ENCODE assay signal across 17 cellular contexts in the genomic region with DNA sequence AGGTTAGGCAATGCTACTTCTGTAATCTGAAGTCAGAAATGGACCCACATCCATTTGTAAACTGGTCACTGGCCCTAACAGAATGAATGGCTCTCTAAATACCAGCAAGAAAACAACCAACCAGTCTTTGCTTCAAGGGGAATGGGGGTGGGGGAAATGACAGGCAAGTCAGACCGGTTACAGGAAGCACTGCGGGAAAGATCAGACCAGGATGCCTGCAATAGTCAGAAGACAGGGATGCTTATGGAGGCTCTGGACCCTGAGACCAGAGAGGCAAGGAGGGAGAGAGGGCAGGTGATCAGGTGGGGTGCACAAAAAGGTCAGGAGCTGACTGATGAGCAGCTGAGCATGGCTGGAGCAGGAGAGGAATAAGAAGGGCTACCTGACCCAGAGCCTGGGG. TPM values are rescaled to one million over a fixed set of nuclear protein-coding genes. Genes with fewer than 3 reads are reported as not detected.
A peak's percentile ranks its signal among the peaks of the same experiment; 100 is the strongest.
DNase-seq lines count a peak whose midpoint lies in the region; ATAC-seq and TF ChIP-seq lines count a peak whose summit lies in the region.
"Had no signal": no experiment of that assay in that cellular context is flagged by ENCODE, and none has a peak within 500 bp of the region (broad histone marks: within the 10 kb centered on the region; RNA-seq: fewer than 3 reads in every experiment).

No MANE protein-coding gene starts in this region.

- no peaks in the 10 kb centered on the region for H3K9me3 Mint-ChIP-seq in activated CD4-positive, alpha-beta T cell treated with anti-CD3 and anti-CD28 coated beads, Interleukin-2, amount 10 ng/mL, durations not matched to agents 24 days and 14 days
- no peaks in the 10 kb centered on the region for H3K9me3 Mint-ChIP-seq in central memory CD8-positive, alpha-beta T cell

- peak overlapping the region; percentile 72 for H3K27ac Mint-ChIP-seq in activated CD4-positive, alpha-beta T cell treated with anti-CD3 and anti-CD28 coated beads, Interleukin-2, amount 10 ng/mL, durations not matched to agents 24 days and 14 days
- peak overlapping the region; percentile 26 for H3K27ac Mint-ChIP-seq in central memory CD8-positive, alpha-beta T cell (ENCODE audit: low read depth)

- H3K36me3 Mint-ChIP-seq in activated CD4-positive, alpha-beta T cell treated with anti-CD3 and anti-CD28 coated beads, Interleukin-2, amount 10 ng/mL, durations not matched to agents 24 days and 14 days (ENCODE audit: low read depth) = no peaks in the 10 kb centered on the region
- H3K36me3 Mint-ChIP-seq in central memory CD8-positive, alpha-beta T cell (ENCODE audit: insufficient read depth) = peaks cover 15% of the 10 kb centered on the region

- H3K4me3 ChIP-seq in LNCaP clone FGC (ENCODE audit: low read depth, low read length) = 0 out of 2 replicates have a peak overlapping the region, but pooled peaks have one; percentile 8
- no peak overlapping the region for H3K4me3 ChIP-seq in neutrophil (ENCODE audit: low read depth in 1 of 2, low read length in 1 of 2)
- H3K4me3 ChIP-seq: A549, coronary artery, tibial nerve had no signal

- H3K27me3 ChIP-seq in neutrophil = no peaks in the 10 kb centered on the region
- H3K27me3 ChIP-seq: tibial nerve had no signal

- H3K4me1 ChIP-seq in neutrophil (ENCODE audit: control insufficient read depth in 1 of 2, insufficient read depth in 1 of 2, low read depth in 1 of 2, low read length in 1 of 2) = peaks cover 67 to 80% of the 10 kb centered on the region in 2 experiments

- intact Hi-C loops in activated CD4-positive, alpha-beta T cell treated with anti-CD3 and anti-CD28 coated beads, Interleukin-2, amount 10 ng/mL, durations not matched to agents 24 days and 14 days (cut with micrococcal nuclease) = no loop called here

- H3K9me3 ChIP-seq in neutrophil = no peaks in the 10 kb centered on the region
- H3K9me3 ChIP-seq: A549, tibial nerve had no signal

- no peaks in the 10 kb centered on the region for H3K36me3 ChIP-seq in neutrophil
- H3K36me3 ChIP-seq: tibial nerve had no signal

- TF ChIP-seq CTCF in LNCaP clone FGC (IDR thresholded peaks at IDR 0.05; ENCODE audit: control insufficient read depth, extremely low read depth, insufficient read depth) (no peak), neutrophil (IDR thresholded peaks at IDR 0.05) (no peak)

- H3K27me3 Mint-ChIP-seq in activated CD4-positive, alpha-beta T cell treated with anti-CD3 and anti-CD28 coated beads, Interleukin-2, amount 10 ng/mL, durations not matched to agents 24 days and 14 days = no peaks in the 10 kb centered on the region
- H3K27me3 Mint-ChIP-seq in central memory CD8-positive, alpha-beta T cell = no peaks in the 10 kb centered on the region

- DNase-seq in activated CD4-positive, alpha-beta T cell treated with anti-CD3 and anti-CD28 coated beads, Interleukin-2, amount 10 ng/mL, durations not matched to agents 24 days and 14 days = no peak
- no peak for DNase-seq in activated CD4-positive, alpha-beta T cell treated with anti-CD3 and anti-CD28 coated beads, Interleukin-2, amount 50 U/mL, for 4 hours
- DNase-seq in LNCaP clone FGC (ENCODE audit: low read depth) (no peak), NCI-H1092 treated with DMSO at 0.1 percent for 48 hours (lab: John Stamatoyannopoulos, UW) (no peak), RPMI8226 (no peak)
- no peak for DNase-seq in central memory CD8-positive, alpha-beta T cell (ENCODE audit: low spot score in 2 of 2)
- no peak for DNase-seq in effector CD4-positive, alpha-beta T cell
- DNase-seq: activated CD4-positive, alpha-beta T cell treated with anti-CD3 and anti-CD28 coated beads, Interleukin-2, amount 50 U/mL, for 1 hour; amniotic stem cell; mesenchymal stem cell; NCI-H1105 treated with DMSO at 0.1 percent for 48 hours; NCI-H345 had no signal

- no peak for ATAC-seq in central memory CD8-positive, alpha-beta T cell (replicated peaks; ENCODE audit: extremely low read depth, poor library complexity, severe bottlenecking)

- peak overlapping the region; percentile 31 for H3K4me3 Mint-ChIP-seq in activated CD4-positive, alpha-beta T cell treated with anti-CD3 and anti-CD28 coated beads, Interleukin-2, amount 10 ng/mL, durations not matched to agents 24 days and 14 days
- H3K4me3 Mint-ChIP-seq in central memory CD8-positive, alpha-beta T cell = peak overlapping the region; percentile 2

- peaks cover 50% of the 10 kb centered on the region for H3K4me1 Mint-ChIP-seq in activated CD4-positive, alpha-beta T cell treated with anti-CD3 and anti-CD28 coated beads, Interleukin-2, amount 10 ng/mL, durations not matched to agents 24 days and 14 days
- H3K4me1 Mint-ChIP-seq in central memory CD8-positive, alpha-beta T cell = peaks cover 82% of the 10 kb centered on the region

- H3K27ac ChIP-seq in neutrophil = peak overlapping the region; percentile 50
- H3K27ac ChIP-seq: A549, coronary artery, parathyroid adenoma, tibial nerve had no signal

RNA-seq across cellular contexts. Expression of a gene that starts 13.1 kb away (rescaled TPM):
- 15.5 and 16.8 TPM in 2 replicates for total RNA-seq in activated CD4-positive, alpha-beta T cell treated with anti-CD3 and anti-CD28 coated beads, Interleukin-2, amount 10 ng/mL, durations not matched to agents 24 days and 14 days

RNA-seq across cellular contexts. Expression of a gene that starts 42.7 kb away (rescaled TPM):
- total RNA-seq in activated CD4-positive, alpha-beta T cell treated with anti-CD3 and anti-CD28 coated beads, Interleukin-2, amount 10 ng/mL, durations not matched to agents 24 days and 14 days = 60.2 and 65.0 TPM in 2 replicates

RNA-seq across cellular contexts. Expression of a gene that starts 45.0 kb away (rescaled TPM):
- total RNA-seq in activated CD4-positive, alpha-beta T cell treated with anti-CD3 and anti-CD28 coated beads, Interleukin-2, amount 10 ng/mL, durations not matched to agents 24 days and 14 days = 66.1 and 69.9 TPM in 2 replicates

RNA-seq across cellular contexts. Expression of a gene that starts 46.0 kb away (rescaled TPM):
- total RNA-seq in activated CD4-positive, alpha-beta T cell treated with anti-CD3 and anti-CD28 coated beads, Interleukin-2, amount 10 ng/mL, durations not matched to agents 24 days and 14 days = 0.42 and 0.83 TPM in 2 replicates
